Comparison of ENCODE assay signal across 8 cellular contexts in the genomic region with DNA sequence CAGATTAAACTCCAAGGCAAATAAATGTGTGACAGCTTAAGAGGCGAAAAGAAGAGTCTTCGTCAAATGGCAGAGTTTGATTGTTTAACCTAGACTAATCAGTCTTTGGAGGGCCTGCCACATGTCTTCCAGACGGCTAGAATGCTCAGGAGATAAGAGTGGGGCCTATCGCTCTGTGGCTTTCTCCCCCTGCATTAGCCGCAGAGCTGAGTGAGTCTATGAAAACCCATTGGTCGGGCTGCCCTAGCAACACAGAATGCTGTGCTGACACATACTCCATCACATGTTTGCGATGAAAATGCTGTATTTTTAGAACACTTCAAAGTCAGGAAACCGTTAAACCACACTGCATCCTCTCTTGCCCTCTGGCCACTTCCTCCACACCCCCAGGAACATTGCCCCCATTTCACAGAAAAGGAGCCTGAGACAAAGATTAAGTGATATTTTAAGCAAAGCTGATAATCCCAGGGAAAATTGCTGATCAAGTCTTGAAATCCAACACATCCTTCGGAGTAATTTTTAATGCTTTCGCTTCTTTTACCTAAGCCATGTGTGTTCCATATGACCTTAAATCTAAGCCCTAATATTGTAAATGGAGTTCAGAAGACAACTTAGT.
DNase-seq lines count a peak whose midpoint lies in the region; TF ChIP-seq lines count a peak whose summit lies in the region.

No MANE protein-coding gene starts in this region.

- H3K4me1 Mint-ChIP-seq in glutamatergic neuron (ENCODE audit: low read depth, unreplicated experiment) (peaks cover 22% of the 10 kb centered on the region), progenitor cell of endocrine pancreas (ENCODE audit: low read depth) (peaks cover 13% of the 10 kb centered on the region)

- POLR2A ChIA-PET in GM10248 (lab: Yijun Ruan, JAX): interaction anchor here (1.2 kb wide), 1 partner anchor 11 kb away, joined by 3 read pairs; no protein-coding TSS in a partner anchor
- POLR2A ChIA-PET in HEK293 (lab: Yijun Ruan, JAX): interaction anchor here (0.7 kb wide), 1 partner anchor 72 kb away, joined by 3 read pairs; no protein-coding TSS in a partner anchor

- H3K27me3 ChIP-seq in GM23248 (replicated peaks; ENCODE audit: insufficient read depth): no peaks in the 10 kb centered on the region

- H3K27ac ChIP-seq in HEK293 (ENCODE audit: extremely low read depth, low read depth, low read length) (peak overlapping the region; percentile 13; the same call in 1 of the 2 replicates), GM23248 (no peak overlapping the region)

- H3K9me3 ChIP-seq in HEK293 (ENCODE audit: control insufficient read depth, insufficient read depth, low read depth, low read length) (no peaks in the 10 kb centered on the region), GM23248 (ENCODE audit: low read depth) (no peaks in the 10 kb centered on the region)

- in situ Hi-C loops in GM23248 (cut with MboI): no loop called here

- no peak for TF ChIP-seq CTCF in GM10248 (IDR thresholded peaks at IDR 0.05; ENCODE audit: control extremely low read depth, extremely low read depth, low read depth, missing control alignments)
- TF ChIP-seq CTCF in HEK293 (tag by site-specific recombination; IDR thresholded peaks at IDR 0.05): no peak
- TF ChIP-seq CTCF in NB4 (IDR thresholded peaks at IDR 0.05; ENCODE audit: low read depth, low read length): no peak
- no peak for TF ChIP-seq CTCF in glutamatergic neuron (IDR thresholded peaks at IDR 0.05; ENCODE audit: partially characterized antibody, unreplicated experiment)
- no peak for TF ChIP-seq CTCF in progenitor cell of endocrine pancreas (IDR thresholded peaks at IDR 0.05; ENCODE audit: unreplicated experiment)

- peak overlapping the region; percentile 57 for H3K27ac Mint-ChIP-seq in glutamatergic neuron (ENCODE audit: unreplicated experiment)
- no peak overlapping the region for H3K27ac Mint-ChIP-seq in progenitor cell of endocrine pancreas

- H3F3A ChIP-seq in GM23248 (ENCODE audit: insufficient read depth): no peaks in the 10 kb centered on the region

- CTCF ChIA-PET in GM10248 (lab: Yijun Ruan, JAX): interaction anchor here (0.8 to 4.8 kb wide), 10 partner anchors 13 to 92 kb away, joined by 3 to 40 read pairs (median 8); no protein-coding TSS in a partner anchor
- CTCF ChIA-PET in HEK293 (lab: Yijun Ruan, JAX): interaction anchor here (0.6 to 1.4 kb wide), 4 partner anchors 11 to 358 kb away, joined by 3 to 4 read pairs (median 4); no protein-coding TSS in a partner anchor

- H3K27me3 Mint-ChIP-seq in glutamatergic neuron (ENCODE audit: unreplicated experiment): no peaks in the 10 kb centered on the region
- H3K27me3 Mint-ChIP-seq in progenitor cell of endocrine pancreas: peaks cover 77% of the 10 kb centered on the region

- H3K36me3 ChIP-seq in HEK293 (ENCODE audit: control insufficient read depth in 2 of 2, insufficient read depth in 1 of 2, low read length in 2 of 2) (no peaks in the 10 kb centered on the region), GM23248 (ENCODE audit: low read depth) (no peaks in the 10 kb centered on the region)

- peak; percentile 79 for DNase-seq in GM10248 (ENCODE audit: extremely low spot score)
- DNase-seq in NB4 (ENCODE audit: low read depth): peak; percentile 95
- peak; percentile 62 for DNase-seq in activated T-cell treated with anti-CD3 and anti-CD28 coated beads for 1 hour (ENCODE audit: low read depth)
- DNase-seq in glutamatergic neuron: peak; percentile 28
- DNase-seq in stimulated activated CD4-positive, alpha-beta T cell treated with anti-CD3 and anti-CD28 coated beads, Interleukin-4, amount 100 ng/mL, for 1 hour: peak; percentile 70
- no peak for DNase-seq in progenitor cell of endocrine pancreas (ENCODE audit: low spot score, unreplicated experiment)
- no peak for DNase-seq in GM23248

- 71 to 79% methylated on average over 10 of the region's 10 CpGs for WGBS in GM23248 (ENCODE audit: low coverage in 1 of 2, low lambda C conversion rate in 2 of 2, missing lambda C conversion rate in 2 of 2), 2 experiments

- H3K9ac ChIP-seq in GM23248: no peak overlapping the region

- no peaks in the 10 kb centered on the region for H3K36me3 Mint-ChIP-seq in glutamatergic neuron (ENCODE audit: unreplicated experiment)
- H3K36me3 Mint-ChIP-seq in progenitor cell of endocrine pancreas (ENCODE audit: insufficient read depth): no peaks in the 10 kb centered on the region

- TF ChIP-seq POLR2A in NB4 (IDR thresholded peaks at IDR 0.05; ENCODE audit: extremely low read depth, insufficient read length): peak; percentile 30

- no peaks in the 10 kb centered on the region for H3K79me2 ChIP-seq in GM23248 (ENCODE audit: insufficient read depth)

- no peaks in the 10 kb centered on the region for H3K9me2 ChIP-seq in GM23248 (ENCODE audit: insufficient read depth)

- H3K4me3 ChIP-seq in HEK293 (ENCODE audit: low read depth, low read length) (no peak overlapping the region), NB4 (ENCODE audit: low read depth, low read length) (peak overlapping the region; percentile 75), GM23248 (no peak overlapping the region)

- H3K4me3 Mint-ChIP-seq in glutamatergic neuron (ENCODE audit: unreplicated experiment) (peak overlapping the region; percentile 35), progenitor cell of endocrine pancreas (ENCODE audit: low read depth) (no peak overlapping the region)

- H3K4me2 ChIP-seq in GM23248 (ENCODE audit: unreplicated experiment): no peak overlapping the region

- H3K4me1 ChIP-seq in HEK293 (ENCODE audit: control insufficient read depth, insufficient read depth, low read length): peaks cover 4% of the 10 kb centered on the region
- H3K4me1 ChIP-seq in GM23248 (ENCODE audit: insufficient read depth): no peaks in the 10 kb centered on the region

- no peaks in the 10 kb centered on the region for H4K20me1 ChIP-seq in GM23248 (ENCODE audit: insufficient read depth)

- H3K9me3 Mint-ChIP-seq in glutamatergic neuron (ENCODE audit: unreplicated experiment) (peaks cover 4% of the 10 kb centered on the region), progenitor cell of endocrine pancreas (ENCODE audit: low read depth) (no peaks in the 10 kb centered on the region)

- H2AFZ ChIP-seq in GM23248: no peak overlapping the region

TF ChIP-seq in HEK293, 187 proteins besides CTCF, POLR2A, EP300 and RAD21:
- TF ChIP-seq SETDB1 (IDR thresholded peaks at IDR 0.05; ENCODE audit: insufficient read length, low read length): peak; percentile 35
- no peak for TF ChIP-seq ZNF76 (tag by site-specific recombination; IDR thresholded peaks at IDR 0.05; ENCODE audit: borderline replicate concordance, low read depth)
- peak; percentile 35; the same call in 1 of the 2 replicates for TF ChIP-seq TCF7L2 (IDR thresholded peaks at IDR 0.05; ENCODE audit: borderline replicate concordance, low read depth, low read length)

Comparison
In these comparisons a context has a peak if more than half of its experiments do, and no peak if none do; other contexts are left out.
1. DNase-seq: peak in GM10248 (single experiment), NB4 (single experiment), activated T-cell treated with anti-CD3 and anti-CD28 coated beads for 1 hour (single experiment), glutamatergic neuron (single experiment) and stimulated activated CD4-positive, alpha-beta T cell treated with anti-CD3 and anti-CD28 coated beads, Interleukin-4, amount 100 ng/mL, for 1 hour (single experiment); none in progenitor cell of endocrine pancreas (single experiment) and GM23248 (single experiment).